8 cellular contexts compared by ENCODE assay signal in the genomic region with DNA sequence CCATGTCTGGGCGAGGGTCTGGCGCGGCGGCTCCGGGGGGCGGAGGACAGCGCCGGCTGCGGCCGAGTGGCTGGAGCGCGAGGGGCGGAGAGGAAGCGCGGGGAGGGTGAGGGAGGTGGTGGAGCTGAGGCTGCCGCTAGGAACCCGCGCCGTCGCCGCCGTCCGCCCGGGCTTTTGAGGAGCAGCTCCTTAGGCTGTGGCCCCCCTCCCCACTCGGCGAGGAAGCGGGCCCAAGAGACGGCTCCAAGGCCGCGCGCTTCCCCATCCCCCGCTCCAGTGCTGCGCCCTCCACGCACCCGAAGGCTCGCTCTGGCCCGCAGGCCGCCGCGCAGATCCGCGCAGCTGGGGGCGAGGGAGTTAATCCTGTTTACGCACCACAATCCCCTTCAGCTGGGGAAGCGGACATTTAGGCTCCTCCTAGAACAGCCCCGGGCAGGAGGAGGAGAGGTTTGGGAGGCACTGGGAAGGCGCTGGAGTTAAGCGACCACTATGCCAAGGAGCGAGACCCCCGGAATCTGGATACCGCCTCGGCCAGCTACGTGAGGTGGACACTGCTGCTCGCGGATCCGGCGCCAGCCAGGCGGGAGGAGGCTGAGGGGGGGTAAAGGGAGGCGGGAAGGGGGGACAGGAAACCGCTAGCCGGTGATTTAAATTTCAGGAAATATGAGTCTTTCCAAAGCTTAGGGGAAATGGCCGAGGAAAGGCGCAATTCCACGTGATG. TPM values are rescaled to one million over a fixed set of nuclear protein-coding genes. Genes with fewer than 3 reads are reported as not detected.
DNase-seq lines count a peak whose midpoint lies in the region.

A gene with protein sequence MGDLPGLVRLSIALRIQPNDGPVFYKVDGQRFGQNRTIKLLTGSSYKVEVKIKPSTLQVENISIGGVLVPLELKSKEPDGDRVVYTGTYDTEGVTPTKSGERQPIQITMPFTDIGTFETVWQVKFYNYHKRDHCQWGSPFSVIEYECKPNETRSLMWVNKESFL (minus strand): TSS at position 553 of the 721 bp plus-strand sequence. CDS start 549 bp downstream, at position 4.

- peaks cover 1% of the 10 kb centered on the region for H3K9me3 Mint-ChIP-seq in activated T-cell treated with anti-CD3 and anti-CD28 coated beads, Interleukin-2, amount 50 U/mL, for 24 hours

- peak within 1 kb of the TSS; percentile 70 for H3K4me3 Mint-ChIP-seq in activated T-cell treated with anti-CD3 and anti-CD28 coated beads, Interleukin-2, amount 50 U/mL, for 24 hours

- DNase-seq in activated T-cell treated with anti-CD3 and anti-CD28 coated beads, Interleukin-2, amount 50 U/mL, for 24 hours: peak; percentile 31
- no peak for DNase-seq in activated T-cell treated with anti-CD3 and anti-CD28 coated beads, Interleukin-2, amount 50 U/mL, for 1 hour
- peak; percentile 57 for DNase-seq in NCI-H226
- peak in 54 of 56 donors; percentile 24 to 86 (median 68) for DNase-seq in amygdala (lab: John Stamatoyannopoulos, UW)
- DNase-seq in cardiac septum (ENCODE audit: low spot score): peak; percentile 87
- DNase-seq in non-pigmented ciliary epithelial cell (ENCODE audit: low read depth): peak; percentile 18
- DNase-seq in T-helper 9 cell: no peak
- DNase-seq in stimulated activated CD4-positive, alpha-beta T cell treated with anti-CD3 and anti-CD28 coated beads, Interleukin-4, amount 100 ng/mL, for 24 hours: no peak

- peaks cover 11% of the 10 kb centered on the region for H3K4me1 Mint-ChIP-seq in activated T-cell treated with anti-CD3 and anti-CD28 coated beads, Interleukin-2, amount 50 U/mL, for 24 hours (ENCODE audit: low read depth)

- intact Hi-C loops in cardiac septum (cut with DNase I): no loop called here

- no peaks in the 10 kb centered on the region for H3K36me3 Mint-ChIP-seq in activated T-cell treated with anti-CD3 and anti-CD28 coated beads, Interleukin-2, amount 50 U/mL, for 24 hours (ENCODE audit: low read depth)

- H3K27ac Mint-ChIP-seq in activated T-cell treated with anti-CD3 and anti-CD28 coated beads, Interleukin-2, amount 50 U/mL, for 24 hours: no peak within 1 kb of the TSS

- peaks cover 77% of the 10 kb centered on the region for H3K27me3 Mint-ChIP-seq in activated T-cell treated with anti-CD3 and anti-CD28 coated beads, Interleukin-2, amount 50 U/mL, for 24 hours

RNA-seq across cellular contexts. Expression of the gene that starts here (rescaled TPM):
- 10.1 TPM for total RNA-seq in cardiac septum

Comparison
In these comparisons a context has a peak if more than half of its experiments do, and no peak if none do; other contexts are left out.
1. DNase-seq: peak in activated T-cell treated with anti-CD3 and anti-CD28 coated beads, Interleukin-2, amount 50 U/mL, for 24 hours (single experiment), NCI-H226 (single experiment), amygdala (54 of 56), cardiac septum (single experiment) and non-pigmented ciliary epithelial cell (single experiment); none in activated T-cell treated with anti-CD3 and anti-CD28 coated beads, Interleukin-2, amount 50 U/mL, for 1 hour (single experiment), T-helper 9 cell (single experiment) and stimulated activated CD4-positive, alpha-beta T cell treated with anti-CD3 and anti-CD28 coated beads, Interleukin-4, amount 100 ng/mL, for 24 hours (single experiment).